10 cellular contexts compared by ENCODE assay signal in genomic region chr17:29625037-29625750, GRCh38. TPM values are rescaled to one million over a fixed set of nuclear protein-coding genes. Genes with fewer than 3 reads are reported as not detected.
DNase-seq lines count a peak whose midpoint lies in the region; ATAC-seq and TF ChIP-seq lines count a peak whose summit lies in the region.
"Had no signal": no experiment of that assay in that cellular context is flagged by ENCODE, and none has a peak within 500 bp of the region (broad histone marks: within the 10 kb centered on the region; RNA-seq: fewer than 3 reads in every experiment).

No MANE protein-coding gene starts in this region.

- peak overlapping the region; percentile 60 for H3K27ac ChIP-seq in left ventricle myocardium inferior (replicated peaks)

- H3K27ac Mint-ChIP-seq in stimulated activated naive CD8-positive, alpha-beta T cell treated with anti-CD3 and anti-CD28 coated beads, Interleukin-15, Interleukin-2, amounts not matched to agents 100 ng/mL and 50 ng/mL, for 24 hours, result peak overlapping the region; percentile 97
- H3K27ac Mint-ChIP-seq in stimulated activated naive CD8-positive, alpha-beta T cell treated with anti-CD3 and anti-CD28 coated beads, Interleukin-15, amount 100 ng/mL, for 72 hours, result no peak overlapping the region
- no peak overlapping the region for H3K27ac Mint-ChIP-seq in WTC11

- H3K36me3 Mint-ChIP-seq in stimulated activated naive CD8-positive, alpha-beta T cell treated with anti-CD3 and anti-CD28 coated beads, Interleukin-15, Interleukin-2, amounts not matched to agents 100 ng/mL and 50 ng/mL, for 24 hours (ENCODE audit: low read depth), result peaks cover 22% of the 10 kb centered on the region
- no peaks in the 10 kb centered on the region for H3K36me3 Mint-ChIP-seq in WTC11

- no peaks in the 10 kb centered on the region for H3K27me3 Mint-ChIP-seq in stimulated activated naive CD8-positive, alpha-beta T cell treated with anti-CD3 and anti-CD28 coated beads, Interleukin-15, Interleukin-2, amounts not matched to agents 100 ng/mL and 50 ng/mL, for 24 hours
- no peaks in the 10 kb centered on the region for H3K27me3 Mint-ChIP-seq in stimulated activated naive CD8-positive, alpha-beta T cell treated with anti-CD3 and anti-CD28 coated beads, Interleukin-15, amount 100 ng/mL, for 72 hours
- peaks cover 46% of the 10 kb centered on the region for H3K27me3 Mint-ChIP-seq in WTC11 (ENCODE audit: low read depth)

- H3K27me3 ChIP-seq in left ventricle myocardium inferior (ENCODE audit: low read depth), result no peaks in the 10 kb centered on the region

- H3K4me1 Mint-ChIP-seq in stimulated activated naive CD8-positive, alpha-beta T cell treated with anti-CD3 and anti-CD28 coated beads, Interleukin-15, Interleukin-2, amounts not matched to agents 100 ng/mL and 50 ng/mL, for 24 hours (ENCODE audit: low read depth), result peaks cover 69% of the 10 kb centered on the region
- H3K4me1 Mint-ChIP-seq in stimulated activated naive CD8-positive, alpha-beta T cell treated with anti-CD3 and anti-CD28 coated beads, Interleukin-15, amount 100 ng/mL, for 72 hours, result peaks cover 88% of the 10 kb centered on the region
- peaks cover 37% of the 10 kb centered on the region for H3K4me1 Mint-ChIP-seq in WTC11

- intact Hi-C loops in left ventricle myocardium inferior (cut with micrococcal nuclease), result no loop called here

- TF ChIP-seq CTCF in WTC11 (IDR thresholded peaks at IDR 0.05), result no peak
- TF ChIP-seq CTCF in left ventricle myocardium inferior (IDR thresholded peaks at IDR 0.05; ENCODE audit: borderline replicate concordance), result no peak

- CTCF ChIA-PET in WTC11 (lab: Charles Lee), result interaction anchor here (0.7 to 3.8 kb wide), 16 partner anchors 9 to 305 kb away, joined by 3 to 44 read pairs (median 4); partner anchors contain the start of gene ANKRD13B

- no peaks in the 10 kb centered on the region for H3K9me3 Mint-ChIP-seq in stimulated activated naive CD8-positive, alpha-beta T cell treated with anti-CD3 and anti-CD28 coated beads, Interleukin-15, Interleukin-2, amounts not matched to agents 100 ng/mL and 50 ng/mL, for 24 hours
- no peaks in the 10 kb centered on the region for H3K9me3 Mint-ChIP-seq in stimulated activated naive CD8-positive, alpha-beta T cell treated with anti-CD3 and anti-CD28 coated beads, Interleukin-15, amount 100 ng/mL, for 72 hours
- no peaks in the 10 kb centered on the region for H3K9me3 Mint-ChIP-seq in WTC11

- ATAC-seq in stimulated activated naive CD8-positive, alpha-beta T cell treated with anti-CD3 and anti-CD28 coated beads, Interleukin-15, amount 100 ng/mL, for 72 hours, result no peak
- ATAC-seq in WTC11 (peak; percentile 70), GM21737 (IDR thresholded peaks at IDR 0.05; ENCODE audit: unreplicated experiment) (no peak), HG03097 (IDR thresholded peaks at IDR 0.05; ENCODE audit: low FRiP score, unreplicated experiment) (no peak), HG02623 (IDR thresholded peaks at IDR 0.05; ENCODE audit: unreplicated experiment) (no peak)

- H3K4me3 Mint-ChIP-seq in stimulated activated naive CD8-positive, alpha-beta T cell treated with anti-CD3 and anti-CD28 coated beads, Interleukin-15, Interleukin-2, amounts not matched to agents 100 ng/mL and 50 ng/mL, for 24 hours, result no peak overlapping the region
- no peak overlapping the region for H3K4me3 Mint-ChIP-seq in stimulated activated naive CD8-positive, alpha-beta T cell treated with anti-CD3 and anti-CD28 coated beads, Interleukin-15, amount 100 ng/mL, for 72 hours
- H3K4me3 Mint-ChIP-seq in WTC11, result no peak overlapping the region

- POLR2A ChIA-PET in WTC11 (lab: Charles Lee), result interaction anchor here (0.6 kb wide), 1 partner anchor 156 kb away, joined by 11 read pairs; no protein-coding TSS in a partner anchor

- DNase-seq in stimulated activated naive CD8-positive, alpha-beta T cell treated with anti-CD3 and anti-CD28 coated beads, Interleukin-15, amount 100 ng/mL, for 72 hours, result no peak
- no peak for DNase-seq in WTC11 (ENCODE audit: low spot score)
- no peak for DNase-seq in left ventricle myocardium inferior
- DNase-seq in COLO829 (ENCODE audit: low spot score), result no peak
- DNase-seq: NCI-H146, small intestine had no signal

- H3K4me1 ChIP-seq in left ventricle myocardium inferior, result peaks cover 72% of the 10 kb centered on the region

- H3K9me3 ChIP-seq in left ventricle myocardium inferior (replicated peaks), result no peaks in the 10 kb centered on the region

- H3K36me3 ChIP-seq in left ventricle myocardium inferior, result peaks cover 9% of the 10 kb centered on the region

- no peak overlapping the region for H3K4me3 ChIP-seq in left ventricle myocardium inferior

TF ChIP-seq in WTC11, 78 proteins besides CTCF, POLR2A, EP300 and RAD21:
- TF ChIP-seq ZNF416 (CRISPR knock-in tag; IDR thresholded peaks at IDR 0.05) (no peak), MAX (CRISPR knock-in tag; IDR thresholded peaks at IDR 0.05) (0 out of 2 replicates have a peak, but pooled peaks have one; percentile 35), NFYB (CRISPR knock-in tag; conservative IDR thresholded peaks at IDR 0.05; ENCODE audit: low read depth) (peak; percentile 51; the same call in 1 of the 2 replicates)
TF ChIP-seq in WTC11: peak in this region for 2.

RNA-seq across cellular contexts. Expression of gene CORO6, which starts 2.5 kb away (rescaled TPM):
- total RNA-seq in WTC11 (2021) (6.4 to 8.9 TPM (median 7.5 TPM) in 3 replicates), left ventricle myocardium inferior (101 TPM)

RNA-seq across cellular contexts. Expression of gene ANKRD13B, which starts 32.3 kb away (rescaled TPM):
- total RNA-seq in WTC11 (2021), result 29.8 to 45.5 TPM (median 32.2 TPM) in 3 replicates
- total RNA-seq in left ventricle myocardium inferior, result 5.9 TPM

RNA-seq across cellular contexts. Expression of gene GIT1, which starts 35.7 kb away (rescaled TPM):
- total RNA-seq in WTC11 (2021), result 43.9 to 66.9 TPM (median 45.0 TPM) in 3 replicates
- 31.9 TPM for total RNA-seq in left ventricle myocardium inferior

RNA-seq across cellular contexts. Expression of gene TP53I13, which starts 56.7 kb away (rescaled TPM):
- total RNA-seq in WTC11 (2021), result 33.1 to 41.9 TPM (median 36.7 TPM) in 3 replicates
- total RNA-seq in left ventricle myocardium inferior, result 37.2 TPM

RNA-seq across cellular contexts. Expression of gene ABHD15, which starts 58.4 kb away (rescaled TPM):
- total RNA-seq in WTC11 (2021), result 2.6 to 3.3 TPM (median 2.8 TPM) in 3 replicates
- total RNA-seq in left ventricle myocardium inferior, result 5.9 TPM

Comparison
In these comparisons a context has a peak if more than half of its experiments do, and no peak if none do; other contexts are left out.
1. RNA of gene CORO6, which starts 2.5 kb away (total RNA-seq): 101 TPM in left ventricle myocardium inferior (single experiment); 6.4 to 8.9 TPM in WTC11; every median in the first group is over 10 times any median in the second.